Comparison of ENCODE assay signal across 8 cellular contexts in genomic region chr11:65132238-65132987, GRCh38. TPM values are rescaled to one million over a fixed set of nuclear protein-coding genes. Genes with fewer than 3 reads are reported as not detected.
DNase-seq lines count a peak whose midpoint lies in the region; ATAC-seq and TF ChIP-seq lines count a peak whose summit lies in the region.

No MANE protein-coding gene starts in this region.

- BruUV-seq in Calu3 (replicated peaks; lab: Mats Ljungman, UMichigan) = no TSS peak

- peaks cover 28% of the 10 kb centered on the region for H3K4me1 Mint-ChIP-seq in Calu3 (ENCODE audit: low read depth, unreplicated experiment)
- peaks cover 35% of the 10 kb centered on the region for H3K4me1 Mint-ChIP-seq in activated T-cell treated with anti-CD3 and anti-CD28 coated beads, Interleukin-2, amount 50 U/mL, for 72 hours (ENCODE audit: low read depth)
- H3K4me1 Mint-ChIP-seq in natural killer cell treated with Interleukin-12 subunit alpha and Interleukin-12 subunit beta and Interleukin-15 and Interleukin-18, amount 100 ng/mL, for 72 hours (ENCODE audit: low read depth in 2 of 2) = peaks cover 27 to 39% of the 10 kb centered on the region in 2 donors

- DNase-seq in Calu3 (no peak), kidney glomerular epithelial cell (lab: John Stamatoyannopoulos, UW) (no peak), NCI-H524 treated with DMSO at 0.1 percent for 48 hours (lab: John Stamatoyannopoulos, UW) (no peak), RPMI8226 (no peak)
- no peak for DNase-seq in activated T-cell treated with anti-CD3 and anti-CD28 coated beads, Interleukin-2, amount 50 U/mL, for 72 hours
- DNase-seq in natural killer cell treated with Interleukin-12 subunit alpha and Interleukin-12 subunit beta and Interleukin-15 and Interleukin-18, amount 100 ng/mL, for 72 hours (ENCODE audit: low spot score) = no peak
- no peak for DNase-seq in stimulated activated CD8-positive, alpha-beta memory T cell treated with anti-CD3 and anti-CD28 coated beads, Interleukin-4, amount 100 ng/mL, for 48 hours

- CTCF ChIA-PET in Calu3 (lab: Charles Lee) = interaction anchor here (3.4 kb wide), 1 partner anchor 49 kb away, joined by 27 read pairs; the partner anchor contains the start of gene CAPN1

- H3K27ac Mint-ChIP-seq in Calu3 (ENCODE audit: unreplicated experiment) = no peak overlapping the region
- H3K27ac Mint-ChIP-seq in activated T-cell treated with anti-CD3 and anti-CD28 coated beads, Interleukin-2, amount 50 U/mL, for 72 hours = peak overlapping the region; percentile 94
- H3K27ac Mint-ChIP-seq in natural killer cell treated with Interleukin-12 subunit alpha and Interleukin-12 subunit beta and Interleukin-15 and Interleukin-18, amount 100 ng/mL, for 72 hours = peak overlapping the region; percentile 99 to 100

- peaks cover 80% of the 10 kb centered on the region for H3K36me3 Mint-ChIP-seq in Calu3 (ENCODE audit: insufficient read depth, unreplicated experiment)
- peaks cover 0 to 4% of the 10 kb centered on the region in 2 donors for H3K36me3 Mint-ChIP-seq in activated T-cell treated with anti-CD3 and anti-CD28 coated beads, Interleukin-2, amount 50 U/mL, for 72 hours (ENCODE audit: insufficient read depth in 2 of 2)
- no peaks in the 10 kb centered on the region for H3K36me3 Mint-ChIP-seq in natural killer cell treated with Interleukin-12 subunit alpha and Interleukin-12 subunit beta and Interleukin-15 and Interleukin-18, amount 100 ng/mL, for 72 hours

- H3K4me3 Mint-ChIP-seq in Calu3 (ENCODE audit: low read depth, unreplicated experiment) = peak overlapping the region; percentile 99
- peak overlapping the region; percentile 97 to 99 for H3K4me3 Mint-ChIP-seq in activated T-cell treated with anti-CD3 and anti-CD28 coated beads, Interleukin-2, amount 50 U/mL, for 72 hours
- peak overlapping the region; percentile 87 for H3K4me3 Mint-ChIP-seq in natural killer cell treated with Interleukin-12 subunit alpha and Interleukin-12 subunit beta and Interleukin-15 and Interleukin-18, amount 100 ng/mL, for 72 hours

- peak; percentile 31 for ATAC-seq in GM21619 (IDR thresholded peaks at IDR 0.05; ENCODE audit: unreplicated experiment)
- ATAC-seq in activated T-cell treated with anti-CD3 and anti-CD28 coated beads, Interleukin-2, amount 50 U/mL, for 72 hours (replicated peaks in 1 of 2) = no peak
- no peak for ATAC-seq in natural killer cell treated with Interleukin-12 subunit alpha and Interleukin-12 subunit beta and Interleukin-15 and Interleukin-18, amount 100 ng/mL, for 72 hours

- no peaks in the 10 kb centered on the region for H3K9me3 Mint-ChIP-seq in Calu3 (ENCODE audit: low read depth, unreplicated experiment)
- no peaks in the 10 kb centered on the region for H3K9me3 Mint-ChIP-seq in activated T-cell treated with anti-CD3 and anti-CD28 coated beads, Interleukin-2, amount 50 U/mL, for 72 hours
- H3K9me3 Mint-ChIP-seq in natural killer cell treated with Interleukin-12 subunit alpha and Interleukin-12 subunit beta and Interleukin-15 and Interleukin-18, amount 100 ng/mL, for 72 hours = no peaks in the 10 kb centered on the region

- intact Hi-C loops in Calu3 (cut with micrococcal nuclease; ENCODE audit: unreplicated experiment) = no loop called here

- no peak for TF ChIP-seq CTCF in Calu3 (IDR thresholded peaks at IDR 0.05; ENCODE audit: unreplicated experiment)

- H3K27me3 Mint-ChIP-seq in Calu3 (ENCODE audit: unreplicated experiment) = no peaks in the 10 kb centered on the region
- no peaks in the 10 kb centered on the region for H3K27me3 Mint-ChIP-seq in activated T-cell treated with anti-CD3 and anti-CD28 coated beads, Interleukin-2, amount 50 U/mL, for 72 hours (ENCODE audit: low read depth)
- no peaks in the 10 kb centered on the region for H3K27me3 Mint-ChIP-seq in natural killer cell treated with Interleukin-12 subunit alpha and Interleukin-12 subunit beta and Interleukin-15 and Interleukin-18, amount 100 ng/mL, for 72 hours

RNA-seq across cellular contexts. Expression of gene SYVN1, which starts 1.9 kb away (rescaled TPM):
- total RNA-seq in Calu3 (2022) = 68.5 and 76.7 TPM in 2 replicates
- total RNA-seq in activated T-cell treated with anti-CD3 and anti-CD28 coated beads, Interleukin-2, amount 50 U/mL, for 72 hours = 10 to 100 TPM; 45.8 to 53.1 TPM
- total RNA-seq in natural killer cell treated with Interleukin-12 subunit alpha and Interleukin-12 subunit beta and Interleukin-15 and Interleukin-18, amount 100 ng/mL, for 72 hours = 10 to 100 TPM; 78.8 to 80.1 TPM

RNA-seq across cellular contexts. Expression of gene MRPL49, which starts 10.3 kb away (rescaled TPM):
- total RNA-seq in Calu3 (2022) = 84.1 and 97.9 TPM in 2 replicates
- total RNA-seq in activated T-cell treated with anti-CD3 and anti-CD28 coated beads, Interleukin-2, amount 50 U/mL, for 72 hours = 10 to 100 TPM; 73.6 to 89.8 TPM
- 10 to 100 TPM; 77.8 to 80.4 TPM for total RNA-seq in natural killer cell treated with Interleukin-12 subunit alpha and Interleukin-12 subunit beta and Interleukin-15 and Interleukin-18, amount 100 ng/mL, for 72 hours

RNA-seq across cellular contexts. Expression of gene FAU, which starts 10.5 kb away (rescaled TPM):
- 650 and 668 TPM in 2 replicates for total RNA-seq in Calu3 (2022)
- 1,000 to 10,000 TPM; 1,144 to 1,164 TPM for total RNA-seq in activated T-cell treated with anti-CD3 and anti-CD28 coated beads, Interleukin-2, amount 50 U/mL, for 72 hours
- 100 to 1,000 TPM; 681 to 986 TPM for total RNA-seq in natural killer cell treated with Interleukin-12 subunit alpha and Interleukin-12 subunit beta and Interleukin-15 and Interleukin-18, amount 100 ng/mL, for 72 hours

RNA-seq across cellular contexts. Expression of gene ZNHIT2, which starts 14.9 kb away (rescaled TPM):
- 13.2 and 17.2 TPM in 2 replicates for total RNA-seq in Calu3 (2022)
- 10 to 100 TPM in 1 of 2 donors, 1 to 10 TPM in 1; 9.9 to 10.4 TPM for total RNA-seq in activated T-cell treated with anti-CD3 and anti-CD28 coated beads, Interleukin-2, amount 50 U/mL, for 72 hours
- total RNA-seq in natural killer cell treated with Interleukin-12 subunit alpha and Interleukin-12 subunit beta and Interleukin-15 and Interleukin-18, amount 100 ng/mL, for 72 hours = 10 to 100 TPM in 1 of 2 donors, 1 to 10 TPM in 1; 9.8 to 23.7 TPM

RNA-seq across cellular contexts. Expression of gene TM7SF2, which starts 20.7 kb away (rescaled TPM):
- 41.2 and 42.8 TPM in 2 replicates for total RNA-seq in Calu3 (2022)
- 10 to 100 TPM; 22.8 to 26.8 TPM for total RNA-seq in activated T-cell treated with anti-CD3 and anti-CD28 coated beads, Interleukin-2, amount 50 U/mL, for 72 hours
- 10 to 100 TPM; 18.6 to 30.7 TPM for total RNA-seq in natural killer cell treated with Interleukin-12 subunit alpha and Interleukin-12 subunit beta and Interleukin-15 and Interleukin-18, amount 100 ng/mL, for 72 hours
